31 cellular contexts compared by ENCODE assay signal in the genomic region with DNA sequence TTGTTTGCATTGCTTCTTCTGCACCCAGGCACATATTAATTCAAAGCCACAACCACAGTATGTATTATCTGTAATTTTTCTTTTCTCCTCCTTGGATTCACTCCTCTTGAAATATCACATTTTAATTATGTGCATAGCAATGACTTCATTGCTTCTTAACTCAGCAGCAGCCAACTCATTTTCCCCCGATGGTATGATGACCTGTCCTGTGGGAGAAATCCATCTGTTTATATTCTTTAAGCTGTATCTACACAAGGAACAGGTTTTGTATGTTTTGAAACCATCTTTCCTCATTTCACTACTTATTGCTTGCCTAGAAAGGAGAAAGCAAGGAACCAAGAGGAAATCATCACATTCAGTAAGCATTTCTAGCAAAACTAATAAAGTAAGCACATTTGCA.
DNase-seq lines count a peak whose midpoint lies in the region; ATAC-seq and TF ChIP-seq lines count a peak whose summit lies in the region.
"Had no signal": no experiment of that assay in that cellular context is flagged by ENCODE, and none has a peak within 500 bp of the region (broad histone marks: within the 10 kb centered on the region; RNA-seq: fewer than 3 reads in every experiment).

No MANE protein-coding gene starts in this region.

- no peak overlapping the region for H3K4me3 ChIP-seq in AG04450 (ENCODE audit: low read depth, low read length)
- no peak overlapping the region for H3K4me3 ChIP-seq in LNCaP clone FGC (ENCODE audit: low read depth, low read length)
- H3K4me3 ChIP-seq in dorsolateral prefrontal cortex: no peak overlapping the region
- H3K4me3 ChIP-seq: ascending aorta, right lobe of liver, SJSA1, thoracic aorta, uterus had no signal

- POLR2A ChIA-PET in AG04450 (lab: Yijun Ruan, JAX): no interaction called here

- ATAC-seq in Right ventricle myocardium inferior: no peak
- ATAC-seq: right lobe of liver; stimulated activated naive CD8-positive, alpha-beta T cell treated with anti-CD3 and anti-CD28 coated beads, Interleukin-15, amount 100 ng/mL, for 72 hours had no signal

- no peaks in the 10 kb centered on the region for H3K9me3 ChIP-seq in AG04450 (ENCODE audit: control insufficient read depth, insufficient read depth, low read length)
- H3K9me3 ChIP-seq: ascending aorta, right lobe of liver, SJSA1, thoracic aorta, uterus had no signal

- no peaks in the 10 kb centered on the region for H3K27me3 ChIP-seq in AG04450 (ENCODE audit: control insufficient read depth, insufficient read depth, low read length)
- no peaks in the 10 kb centered on the region for H3K27me3 ChIP-seq in dorsolateral prefrontal cortex
- H3K27me3 ChIP-seq: ascending aorta, right lobe of liver, SJSA1, uterus had no signal

- H3K27ac ChIP-seq in AG04450 (ENCODE audit: low read depth, low read length) (no peak overlapping the region), dorsolateral prefrontal cortex (no peak overlapping the region)
- H3K27ac ChIP-seq: ascending aorta, HL-60, KMS-11, right lobe of liver, SJSA1, thoracic aorta, uterus, WERI-Rb-1 had no signal

- DNase-seq in AG04450 (ENCODE audit: low read depth, low spot score) (peak; percentile 78), LNCaP clone FGC (ENCODE audit: low read depth) (peak; percentile 10), dedifferentiated amniotic fluid mesenchymal stem cell (ENCODE audit: extremely low spot score) (peak; percentile 31), iris pigment epithelial cell (ENCODE audit: low read depth) (peak; percentile 32), AML-193 (lab: John Stamatoyannopoulos, UW) (no peak), dorsolateral prefrontal cortex (no peak), Right ventricle myocardium inferior (ENCODE audit: missing footprints) (no peak)
- DNase-seq in activated CD8-positive, alpha-beta memory T cell treated with anti-CD3 and anti-CD28 coated beads, Interleukin-2, amount 50 U/mL, for 48 hours: no peak
- DNase-seq: activated CD4-positive, alpha-beta T cell treated with anti-CD3 and anti-CD28 coated beads for 4 hours; activated CD8-positive, alpha-beta memory T cell treated with anti-CD3 and anti-CD28 coated beads for 24 hours; CD4-positive, alpha-beta memory T cell; central memory CD4-positive, alpha-beta T cell; HCEC 1CT; kidney; midbrain; naive B cell; NCI-H1417; NCI-H2029 treated with DMSO at 0.1 percent for 48 hours; NCI-H2227 treated with DMSO at 0.1 percent for 48 hours; right lobe of liver; stimulated activated CD4-positive, alpha-beta T cell treated with anti-CD3 and anti-CD28 coated beads, Interleukin-12 subunit alpha, Interleukin-12 subunit beta, amount 100 ng/mL, for 4 hours; stimulated activated CD4-positive, alpha-beta T cell treated with anti-CD3 and anti-CD28 coated beads, Interleukin-2, amount 100 ng/mL, for 48 hours; stimulated activated naive CD8-positive, alpha-beta T cell treated with anti-CD3 and anti-CD28 coated beads, Interleukin-15, amount 100 ng/mL, for 72 hours; T1000; uterus; WERI-Rb-1 had no signal

- CTCF ChIA-PET in AG04450 (lab: Charles Lee): interaction anchor here (0.9 kb wide), 1 partner anchor 350 kb away, joined by 3 read pairs; no protein-coding TSS in a partner anchor

- TF ChIP-seq CTCF in AG04450 (IDR thresholded peaks at IDR 0.05; ENCODE audit: low read depth, low read length): no peak
- no peak for TF ChIP-seq CTCF in LNCaP clone FGC (IDR thresholded peaks at IDR 0.05; ENCODE audit: control insufficient read depth, extremely low read depth, insufficient read depth)
- TF ChIP-seq CTCF in dorsolateral prefrontal cortex (IDR thresholded peaks at IDR 0.05 in 54 of 56, conservative IDR thresholded peaks at IDR 0.05 in 2 of 56; ENCODE audit: low read depth in 1 of 56, partially characterized antibody in 56 of 56): no peak

- intact Hi-C loops in dorsolateral prefrontal cortex (cut with DNase I) (no loop called here), Right ventricle myocardium inferior (cut with DNase I) (no loop called here)

Comparison
In these comparisons a context has a peak if more than half of its experiments do, and no peak if none do; other contexts are left out.
1. DNase-seq: peak in AG04450 (single experiment), LNCaP clone FGC (single experiment), dedifferentiated amniotic fluid mesenchymal stem cell (single experiment) and iris pigment epithelial cell (single experiment); none in AML-193 (0 of 2), activated CD8-positive, alpha-beta memory T cell treated with anti-CD3 and anti-CD28 coated beads, Interleukin-2, amount 50 U/mL, for 48 hours (single experiment), dorsolateral prefrontal cortex (0 of 10) and Right ventricle myocardium inferior (single experiment).